ENCODE assay signal across 1 cellular context in the genomic region with DNA sequence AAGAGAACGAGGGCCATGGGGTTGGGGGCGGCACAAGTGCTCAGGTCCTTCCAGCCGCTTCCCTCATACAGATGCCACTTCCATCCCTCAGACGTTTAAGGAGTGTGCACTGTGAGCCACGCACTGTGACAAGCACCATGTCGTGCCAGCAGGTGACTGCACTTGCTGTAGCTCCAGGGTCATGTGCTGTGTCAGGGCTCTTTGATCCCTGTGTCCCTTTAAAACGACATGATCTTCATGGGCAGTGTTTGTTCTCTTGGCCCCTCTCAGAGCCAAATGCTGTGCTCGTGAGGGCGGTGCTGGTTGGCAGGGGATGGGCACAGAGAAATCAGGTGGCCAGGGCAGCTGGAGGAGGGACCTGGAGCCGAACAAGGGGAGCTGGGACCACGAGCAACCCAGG.
TF ChIP-seq lines count a peak whose summit lies in the region.

No MANE protein-coding gene starts in this region.

TF ChIP-seq in K562, 482 proteins besides CTCF, POLR2A, EP300 and RAD21:
- TF ChIP-seq PCBP1 (IDR thresholded peaks at IDR 0.05; ENCODE audit: low read depth, low read length, poor library complexity, severe bottlenecking) (no peak), CBFA2T2 (conservative IDR thresholded peaks at IDR 0.05) (no peak), ZC3H4 (CRISPR knock-in tag; IDR thresholded peaks at IDR 0.05; ENCODE audit: borderline replicate concordance) (0 out of 2 replicates have a peak, but pooled peaks have one; percentile 41), NR3C1 (CRISPR knock-in tag; IDR thresholded peaks at IDR 0.05) (no peak), MAZ (CRISPR knock-in tag; conservative IDR thresholded peaks at IDR 0.05 in 1 of 2, IDR thresholded peaks at IDR 0.05 in 1 of 2) (no peak), EGR1 (conservative IDR thresholded peaks at IDR 0.05) (no peak), POLR2G (IDR thresholded peaks at IDR 0.05; ENCODE audit: low read depth, low read length) (peak; percentile 40; the same call in 1 of the 2 replicates), ZZZ3 (IDR thresholded peaks at IDR 0.05) (no peak), CREM (IDR thresholded peaks at IDR 0.05; ENCODE audit: low read depth) (no peak), RBM17 (IDR thresholded peaks at IDR 0.05; ENCODE audit: borderline replicate concordance, low read depth, low read length) (no peak), TRIM24 (IDR thresholded peaks at IDR 0.05) (no peak), RBM39 (optimal IDR thresholded peaks at IDR 0.05; ENCODE audit: low read depth, low read length) (no peak), ZNF282 (CRISPR knock-in tag; IDR thresholded peaks at IDR 0.05) (0 out of 2 replicates have a peak, but pooled peaks have one; percentile 37), RREB1 (CRISPR knock-in tag; IDR thresholded peaks at IDR 0.05) (no peak), ZNF24 (IDR thresholded peaks at IDR 0.05) (no peak), ELF4 (CRISPR knock-in tag; IDR thresholded peaks at IDR 0.05) (no peak), ZNF764 (CRISPR knock-in tag; IDR thresholded peaks at IDR 0.05; ENCODE audit: low read depth) (no peak), FOXA1 (IDR thresholded peaks at IDR 0.05; ENCODE audit: borderline replicate concordance) (no peak), NFXL1 (CRISPR knock-in tag; IDR thresholded peaks at IDR 0.05) (no peak), ETS2 (tag; IDR thresholded peaks at IDR 0.05; ENCODE audit: borderline replicate concordance, poor library complexity, severe bottlenecking) (no peak)
